Comparison of ENCODE assay signal across 15 cellular contexts in genomic region chr21:43277481-43278351, GRCh38.
DNase-seq lines count a peak whose midpoint lies in the region; ATAC-seq and TF ChIP-seq lines count a peak whose summit lies in the region.
"Had no signal": no experiment of that assay in that cellular context is flagged by ENCODE, and none has a peak within 500 bp of the region (broad histone marks: within the 10 kb centered on the region; RNA-seq: fewer than 3 reads in every experiment).

No MANE protein-coding gene starts in this region.

- no peak overlapping the region for H3K27ac ChIP-seq in GM23338 (ENCODE audit: low read depth)
- H3K27ac ChIP-seq in parathyroid adenoma, result no peak overlapping the region
- no peak overlapping the region for H3K27ac ChIP-seq in ascending aorta

- DNase-seq in GM23338 (ENCODE audit: low spot score) (no peak), chondrocyte (ENCODE audit: low spot score) (peak; percentile 78), iPS-NIHi7 (ENCODE audit: extremely low spot score) (peak; percentile 56), ascending aorta (ENCODE audit: low spot score in 2 of 2) (no peak)
- no peak for DNase-seq in stimulated activated effector memory CD8-positive, alpha-beta T cell treated with anti-CD3 and anti-CD28 coated beads, Interleukin-12 subunit alpha, Interleukin-12 subunit beta, amount 100 ng/mL, for 72 hours (ENCODE audit: low spot score in 2 of 2)
- DNase-seq: activated naive CD4-positive, alpha-beta T cell treated with anti-CD3 and anti-CD28 coated beads, Interleukin-2, amount 10 ng/mL, durations not matched to agents 7 days and 5 days; DMS53; IMR-90; NCI-H1105; nucleus accumbens; substantia nigra had no signal

- no peaks in the 10 kb centered on the region for H3K9me2 ChIP-seq in GM23338 (ENCODE audit: insufficient read depth)

- no peak overlapping the region for H3K4me3 ChIP-seq in GM23338
- H3K4me3 ChIP-seq in parathyroid adenoma (ENCODE audit: low read depth, low read length), result no peak overlapping the region
- H3K4me3 ChIP-seq in ascending aorta, result no peak overlapping the region

- H3K4me1 Mint-ChIP-seq in GM23338, result peaks cover 32% of the 10 kb centered on the region
- H3K4me1 Mint-ChIP-seq in chondrocyte (ENCODE audit: low read depth), result peaks cover 5% of the 10 kb centered on the region
- peaks cover 18% of the 10 kb centered on the region for H3K4me1 Mint-ChIP-seq in stimulated activated effector memory CD8-positive, alpha-beta T cell treated with anti-CD3 and anti-CD28 coated beads, Interleukin-12 subunit alpha, Interleukin-12 subunit beta, amount 100 ng/mL, for 72 hours
- H3K4me1 Mint-ChIP-seq: activated naive CD4-positive, alpha-beta T cell treated with anti-CD3 and anti-CD28 coated beads, Interleukin-2, amount 10 ng/mL, durations not matched to agents 7 days and 5 days had no signal

- TF ChIP-seq CTCF in GM23338 (conservative IDR thresholded peaks at IDR 0.05; ENCODE audit: low read depth in 2 of 2) (no peak), chondrocyte (IDR thresholded peaks at IDR 0.05) (no peak), parathyroid adenoma (IDR thresholded peaks at IDR 0.05) (no peak), ascending aorta (IDR thresholded peaks at IDR 0.05) (no peak)

- peak; percentile 69 for ATAC-seq in GM23338
- no peak for ATAC-seq in GM21423 (IDR thresholded peaks at IDR 0.05; ENCODE audit: unreplicated experiment)
- no peak for ATAC-seq in HG03196 (IDR thresholded peaks at IDR 0.05; ENCODE audit: unreplicated experiment)
- no peak for ATAC-seq in stimulated activated effector memory CD8-positive, alpha-beta T cell treated with anti-CD3 and anti-CD28 coated beads, Interleukin-12 subunit alpha, Interleukin-12 subunit beta, amount 100 ng/mL, for 72 hours
- ATAC-seq: SK-N-SH treated with all-trans-retinoic acid at 6 μM for 48 hours had no signal

- H3K9me3 ChIP-seq in parathyroid adenoma (ENCODE audit: control insufficient read depth, low read length), result no peaks in the 10 kb centered on the region
- H3K9me3 ChIP-seq in ascending aorta, result no peaks in the 10 kb centered on the region

- H3K27ac Mint-ChIP-seq in GM23338, result no peak overlapping the region
- H3K27ac Mint-ChIP-seq in chondrocyte (ENCODE audit: unreplicated experiment), result no peak overlapping the region
- no peak overlapping the region for H3K27ac Mint-ChIP-seq in stimulated activated effector memory CD8-positive, alpha-beta T cell treated with anti-CD3 and anti-CD28 coated beads, Interleukin-12 subunit alpha, Interleukin-12 subunit beta, amount 100 ng/mL, for 72 hours
- H3K27ac Mint-ChIP-seq: activated naive CD4-positive, alpha-beta T cell treated with anti-CD3 and anti-CD28 coated beads, Interleukin-2, amount 10 ng/mL, durations not matched to agents 7 days and 5 days had no signal

- no peaks in the 10 kb centered on the region for H4K20me1 ChIP-seq in GM23338 (replicated peaks; ENCODE audit: insufficient read depth)

- H3K27me3 Mint-ChIP-seq in GM23338 (ENCODE audit: insufficient read depth, low read depth, poor library complexity), result peaks cover 26% of the 10 kb centered on the region
- peaks cover 24% of the 10 kb centered on the region for H3K27me3 Mint-ChIP-seq in chondrocyte (ENCODE audit: low read depth)

- H3K27me3 ChIP-seq in GM23338 (ENCODE audit: insufficient read depth) (no peaks in the 10 kb centered on the region), parathyroid adenoma (ENCODE audit: control insufficient read depth, insufficient read depth, low read length) (no peaks in the 10 kb centered on the region), ascending aorta (no peaks in the 10 kb centered on the region)

- H3K36me3 Mint-ChIP-seq in GM23338 (ENCODE audit: low read depth) (no peaks in the 10 kb centered on the region), chondrocyte (ENCODE audit: low read depth) (no peaks in the 10 kb centered on the region)
- no peaks in the 10 kb centered on the region for H3K36me3 Mint-ChIP-seq in stimulated activated effector memory CD8-positive, alpha-beta T cell treated with anti-CD3 and anti-CD28 coated beads, Interleukin-12 subunit alpha, Interleukin-12 subunit beta, amount 100 ng/mL, for 72 hours
- H3K36me3 Mint-ChIP-seq: activated naive CD4-positive, alpha-beta T cell treated with anti-CD3 and anti-CD28 coated beads, Interleukin-2, amount 10 ng/mL, durations not matched to agents 7 days and 5 days had no signal

- H3K4me3 Mint-ChIP-seq in GM23338, result peak overlapping the region; percentile 45; the same call in 1 of the 3 replicates
- H3K4me3 Mint-ChIP-seq in chondrocyte (ENCODE audit: unreplicated experiment), result no peak overlapping the region
- H3K4me3 Mint-ChIP-seq in stimulated activated effector memory CD8-positive, alpha-beta T cell treated with anti-CD3 and anti-CD28 coated beads, Interleukin-12 subunit alpha, Interleukin-12 subunit beta, amount 100 ng/mL, for 72 hours, result no peak overlapping the region
- H3K4me3 Mint-ChIP-seq: activated naive CD4-positive, alpha-beta T cell treated with anti-CD3 and anti-CD28 coated beads, Interleukin-2, amount 10 ng/mL, durations not matched to agents 7 days and 5 days had no signal

- no peaks in the 10 kb centered on the region for H3F3A ChIP-seq in GM23338 (replicated peaks; ENCODE audit: low read depth)

- H3K4me2 ChIP-seq in GM23338 (no peak overlapping the region), parathyroid adenoma (ENCODE audit: low read length) (peak overlapping the region; percentile 42)

- H3K4me1 ChIP-seq in GM23338 (ENCODE audit: insufficient read depth) (0 out of 2 replicates have a peak, but pooled peaks cover 8% of the 10 kb centered on the region), parathyroid adenoma (no peaks in the 10 kb centered on the region), ascending aorta (no peaks in the 10 kb centered on the region)

- H3K9ac ChIP-seq in parathyroid adenoma, result no peak overlapping the region

- H3K79me2 ChIP-seq in GM23338 (replicated peaks; ENCODE audit: insufficient read depth) (no peaks in the 10 kb centered on the region), parathyroid adenoma (no peaks in the 10 kb centered on the region)

- H2AFZ ChIP-seq in GM23338, result peak overlapping the region; percentile 93
- H2AFZ ChIP-seq in parathyroid adenoma, result no peak overlapping the region

- intact Hi-C loops in ascending aorta (cut with DNase I), result no loop called here

- H3K36me3 ChIP-seq in GM23338 (ENCODE audit: insufficient read depth) (no peaks in the 10 kb centered on the region), parathyroid adenoma (ENCODE audit: control insufficient read depth, insufficient read depth, low read length) (no peaks in the 10 kb centered on the region), ascending aorta (no peaks in the 10 kb centered on the region)

- H3K9me3 Mint-ChIP-seq in GM23338 (no peaks in the 10 kb centered on the region), chondrocyte (ENCODE audit: low read depth) (no peaks in the 10 kb centered on the region)
- H3K9me3 Mint-ChIP-seq in stimulated activated effector memory CD8-positive, alpha-beta T cell treated with anti-CD3 and anti-CD28 coated beads, Interleukin-12 subunit alpha, Interleukin-12 subunit beta, amount 100 ng/mL, for 72 hours, result no peaks in the 10 kb centered on the region
- H3K9me3 Mint-ChIP-seq: activated naive CD4-positive, alpha-beta T cell treated with anti-CD3 and anti-CD28 coated beads, Interleukin-2, amount 10 ng/mL, durations not matched to agents 7 days and 5 days had no signal

TF ChIP-seq in GM23338, 12 proteins besides CTCF, POLR2A, EP300 and RAD21 (continues in another document):
- no peak for TF ChIP-seq ETS1 (IDR thresholded peaks at IDR 0.05)

Comparison
In these comparisons a context has a peak if more than half of its experiments do, and no peak if none do; other contexts are left out.
1. DNase-seq: peak in chondrocyte (single experiment) and iPS-NIHi7 (single experiment); none in GM23338 (single experiment), ascending aorta (0 of 2) and stimulated activated effector memory CD8-positive, alpha-beta T cell treated with anti-CD3 and anti-CD28 coated beads, Interleukin-12 subunit alpha, Interleukin-12 subunit beta, amount 100 ng/mL, for 72 hours (0 of 2).